ENCODE assay signal across 8 cellular contexts in the genomic region with DNA sequence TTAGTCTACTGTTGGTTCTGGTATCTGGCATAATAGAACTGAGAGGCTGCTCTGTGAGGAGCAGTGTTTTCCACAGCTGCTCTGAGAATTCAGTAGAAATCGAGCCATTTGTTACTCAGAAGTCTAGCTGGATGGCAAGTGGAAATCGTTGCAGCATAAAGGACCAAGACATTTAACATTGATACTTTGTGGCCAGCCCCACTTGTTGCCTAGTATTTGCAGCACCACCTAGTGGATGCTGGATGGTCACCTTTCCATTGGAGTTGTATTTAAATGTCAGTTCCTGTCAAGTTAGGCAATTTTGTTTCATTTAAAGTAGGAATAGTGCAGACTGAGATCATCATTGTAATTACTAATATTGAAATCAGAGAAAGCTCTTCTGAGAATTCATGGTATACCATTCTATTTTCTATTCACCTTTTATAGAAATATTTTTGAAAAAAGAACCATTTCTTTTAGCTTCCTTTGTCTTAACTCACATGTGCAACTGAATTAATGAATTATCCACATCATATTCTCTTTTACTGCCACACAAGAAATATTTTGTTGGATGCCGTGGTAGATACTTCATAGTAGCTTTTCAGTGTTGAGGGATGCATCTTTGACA.
A peak's percentile ranks its signal among the peaks of the same experiment; 100 is the strongest.
DNase-seq lines count a peak whose midpoint lies in the region; ATAC-seq and TF ChIP-seq lines count a peak whose summit lies in the region.

No MANE protein-coding gene starts in this region.

- intact Hi-C loops in adrenal gland (cut with DNase I), result no loop called here

- 22 to 28% (median 25%) methylated on average over 3 of the region's 3 CpGs for WGBS in adrenal gland, 4 donors

- H3K4me2 ChIP-seq in DOHH2 (ENCODE audit: low read length), result peak overlapping the region; percentile 16; the same call in 1 of the 2 replicates

- H3K36me3 ChIP-seq in DOHH2 (ENCODE audit: control insufficient read depth, low read length), result peaks cover 44% of the 10 kb centered on the region
- H3K36me3 ChIP-seq in adrenal gland (replicated peaks in 1 of 2), result no peaks in the 10 kb centered on the region

- H3K27ac ChIP-seq in DOHH2 (ENCODE audit: low read depth, low read length), result no peak overlapping the region
- H3K27ac ChIP-seq in adrenal gland, result no peak overlapping the region

- H3K27me3 ChIP-seq in DOHH2 (ENCODE audit: control insufficient read depth, low read length) (no peaks in the 10 kb centered on the region), adrenal gland (no peaks in the 10 kb centered on the region)

- peaks cover 7% of the 10 kb centered on the region; the same call in 1 of the 2 replicates for H3F3A ChIP-seq in DOHH2 (ENCODE audit: control insufficient read depth, insufficient read depth)

- ATAC-seq in GM21526 (IDR thresholded peaks at IDR 0.05; ENCODE audit: low FRiP score, unreplicated experiment) (peak; percentile 64), omental fat pad (ENCODE audit: low FRiP score) (no peak)

- DNase-seq in Kasumi-1 (lab: John Stamatoyannopoulos, UW), result peak; percentile 38 to 54
- DNase-seq in SKM-1 treated with dmso at 0.1 percent for 144 hours (lab: John Stamatoyannopoulos, UW; ENCODE audit: unreplicated experiment), result peak; percentile 41
- peak; percentile 52 to 80 (median 61) for DNase-seq in adrenal gland
- DNase-seq in iPS DF 19.7 (ENCODE audit: low read depth, low spot score), result peak; percentile 45
- peak; percentile 49 to 67 (median 54) for DNase-seq in stimulated activated CD4-positive, alpha-beta T cell treated with anti-CD3 and anti-CD28 coated beads, Interleukin-12 subunit alpha, Interleukin-12 subunit beta, amount 100 ng/mL, for 48 hours (ENCODE audit: low read depth in 2 of 3, low spot score in 1 of 3)
- no peak for DNase-seq in omental fat pad (ENCODE audit: low spot score)

- no peak for TF ChIP-seq POLR2A in adrenal gland (IDR thresholded peaks at IDR 0.05)

- peaks cover 95% of the 10 kb centered on the region for H3K79me2 ChIP-seq in DOHH2 (ENCODE audit: control insufficient read depth, low read length)

- TF ChIP-seq CTCF in DOHH2 (IDR thresholded peaks at IDR 0.05; ENCODE audit: low read depth, low read length, poor library complexity, severe bottlenecking) (peak; percentile 84), adrenal gland (IDR thresholded peaks at IDR 0.05) (peak; percentile 53 to 72 (median 66)), omental fat pad (IDR thresholded peaks at IDR 0.05) (no peak)

- H3K9me3 ChIP-seq in DOHH2 (ENCODE audit: control insufficient read depth, insufficient read depth, low read length), result 0 out of 2 replicates have a peak, but pooled peaks cover 2% of the 10 kb centered on the region
- no peaks in the 10 kb centered on the region for H3K9me3 ChIP-seq in adrenal gland (replicated peaks in 1 of 3)

- H3K9me2 ChIP-seq in DOHH2 (replicated peaks; ENCODE audit: control insufficient read depth, low read length), result no peaks in the 10 kb centered on the region

- peaks cover 9% of the 10 kb centered on the region for H4K20me1 ChIP-seq in DOHH2 (ENCODE audit: control insufficient read depth, insufficient read depth, low read depth, low read length)

- H3K4me1 ChIP-seq in DOHH2 (ENCODE audit: control insufficient read depth, low read length), result peaks cover 43% of the 10 kb centered on the region
- peaks cover 7 to 21% of the 10 kb centered on the region in 2 donors for H3K4me1 ChIP-seq in adrenal gland (replicated peaks in 1 of 2)

- no peak overlapping the region for H3K4me3 ChIP-seq in DOHH2 (ENCODE audit: low read length)
- no peak overlapping the region for H3K4me3 ChIP-seq in adrenal gland

Comparison
In these comparisons a context has a peak if more than half of its experiments do, and no peak if none do; other contexts are left out.
1. CTCF ChIP-seq: peak in DOHH2 (single experiment) and adrenal gland (6 of 6); none in omental fat pad (0 of 3).